7 cellular contexts compared by ENCODE assay signal in genomic region chr4:122914292-122914904, GRCh38. TPM values are rescaled to one million over a fixed set of nuclear protein-coding genes. Genes with fewer than 3 reads are reported as not detected.
DNase-seq lines count a peak whose midpoint lies in the region; ATAC-seq, FAIRE-seq and TF ChIP-seq lines count a peak whose summit lies in the region.

No MANE protein-coding gene starts in this region.

- BruUV-seq in K562 (replicated peaks; lab: Mats Ljungman, UMichigan): no TSS peak

- no peaks in the 10 kb centered on the region for H3K79me2 ChIP-seq in K562 (ENCODE audit: control insufficient read depth, insufficient read depth, low read length)

- no peaks in the 10 kb centered on the region for H3K9me1 ChIP-seq in K562 (ENCODE audit: control insufficient read depth, insufficient read depth, low read length)

- no peak overlapping the region for H3K9ac ChIP-seq in K562 (ENCODE audit: insufficient read depth in 1 of 2, low read depth in 2 of 2, low read length in 2 of 2)

- H2AFZ ChIP-seq in K562 (ENCODE audit: low read depth, low read length): peak overlapping the region; percentile 20; the same call in 1 of the 2 replicates

- H4K20me1 ChIP-seq in K562 (replicated peaks; ENCODE audit: control insufficient read depth, insufficient read depth, low read length): no peaks in the 10 kb centered on the region

- in situ Hi-C loops in K562 (cut with MboI): loop anchor here (25.0 kb wide), 1 partner anchor 1052 kb away; the partner anchor contains the start of gene BBS7

- H3K4me1 ChIP-seq in K562 (replicated peaks in 1 of 2; ENCODE audit: control insufficient read depth in 2 of 2, insufficient read depth in 2 of 2, low read length in 2 of 2): no peaks in the 10 kb centered on the region
- H3K4me1 ChIP-seq in mucosa of descending colon (ENCODE audit: low read depth): no peaks in the 10 kb centered on the region
- no peaks in the 10 kb centered on the region for H3K4me1 ChIP-seq in aorta (ENCODE audit: control insufficient read depth in 1 of 2, insufficient read depth in 2 of 2, low read length in 2 of 2)

- TF ChIP-seq CTCF in K562 (IDR thresholded peaks at IDR 0.05 in 2 of 3, conservative IDR thresholded peaks at IDR 0.05 in 1 of 3; ENCODE audit: insufficient read depth in 2 of 3, low read depth in 1 of 3, low read length in 3 of 3): peak; percentile 32 to 65 (median 33); a peak in 3 of 6 replicates
- no peak for TF ChIP-seq CTCF in mucosa of descending colon (IDR thresholded peaks at IDR 0.05)

- peak; percentile 69 to 77 for TF ChIP-seq RAD21 in K562 (CRISPR knock-in tag; conservative IDR thresholded peaks at IDR 0.05 in 1 of 2, IDR thresholded peaks at IDR 0.05 in 1 of 2)

- FAIRE-seq in GM12891 (lab: Jason Lieb, UNC) (peak; percentile 52), K562 (lab: Jason Lieb, UNC) (peak; percentile 65)

- 22% methylated on average over 4 of the region's 4 CpGs for WGBS in K562 (ENCODE audit: insufficient coverage, low coverage, missing lambda C conversion rate)
- WGBS in aorta, 2 donors: 30 to 36% methylated on average over 4 of the region's 4 CpGs

- no peak overlapping the region for H3K4me2 ChIP-seq in K562 (ENCODE audit: insufficient read depth, low read length)

- H3K27ac ChIP-seq in K562 (ENCODE audit: extremely low read depth, low read depth, low read length) (no peak overlapping the region; the same call in 2 of the 3 replicates), aorta (ENCODE audit: low read depth in 1 of 2, low read length in 2 of 2) (no peak overlapping the region)

- POLR2A ChIA-PET in K562 (lab: Yijun Ruan, JAX): interaction anchor here (0.6 to 1.0 kb wide), 2 partner anchors 10 to 112 kb away, joined by 3 to 4 read pairs; no protein-coding TSS in a partner anchor

- ATAC-seq in GM21526 (IDR thresholded peaks at IDR 0.05; ENCODE audit: low FRiP score, unreplicated experiment): peak; percentile 79
- ATAC-seq in K562: peak; percentile 88
- ATAC-seq in mucosa of descending colon: peak; percentile 60
- no peak for ATAC-seq in aorta (ENCODE audit: low FRiP score)

- CTCF ChIA-PET in K562 (lab: Yijun Ruan, JAX; ENCODE audit: low intra/inter-chr PET ratio): interaction anchor here (0.7 to 2.1 kb wide), 3 partner anchors 104 to 312 kb away, joined by 3 to 8 read pairs (median 3); no protein-coding TSS in a partner anchor

- H3K27me3 ChIP-seq in K562 (ENCODE audit: control insufficient read depth in 2 of 2, insufficient read depth in 2 of 2, low read length in 2 of 2) (no peaks in the 10 kb centered on the region), aorta (ENCODE audit: control insufficient read depth in 1 of 2, insufficient read depth in 2 of 2, low read length in 1 of 2) (no peaks in the 10 kb centered on the region)

- TF ChIP-seq POLR2A in GM12891 (IDR thresholded peaks at IDR 0.05; ENCODE audit: low read depth, low read length) (no peak), K562 (conservative IDR thresholded peaks at IDR 0.05) (no peak)

- intact Hi-C loops in K562 (cut with micrococcal nuclease) (loop anchor here (1.0 kb wide), 1 partner anchor 156 kb away; no protein-coding TSS in a partner anchor), mucosa of descending colon (cut with DNase I, micrococcal nuclease) (loop anchor here in 1 of 2 donors (10.0 kb wide), 1 partner anchor 150 kb away; no protein-coding TSS in a partner anchor), aorta (cut with DNase I) (loop anchor here (2.0 to 5.0 kb wide), 2 partner anchors 152 to 182 kb away; partner anchors contain the start of gene BBS12 (in 1 of the 2))

- no peak overlapping the region for H3K4me3 ChIP-seq in Jurkat, Clone E6-1 (ENCODE audit: low read length)
- no peak overlapping the region for H3K4me3 ChIP-seq in K562
- H3K4me3 ChIP-seq in mucosa of descending colon: no peak overlapping the region
- H3K4me3 ChIP-seq in aorta (ENCODE audit: low read length in 2 of 2): no peak overlapping the region

- H3K36me3 ChIP-seq in K562 (ENCODE audit: control insufficient read depth, insufficient read depth, low read length) (peaks cover 28% of the 10 kb centered on the region; the same call in 2 of the 3 replicates), mucosa of descending colon (ENCODE audit: low read depth) (no peaks in the 10 kb centered on the region), aorta (ENCODE audit: control insufficient read depth in 1 of 2, insufficient read depth in 2 of 2, low read length in 1 of 2) (no peaks in the 10 kb centered on the region)

- TF ChIP-seq EP300 in K562 (IDR thresholded peaks at IDR 0.05; ENCODE audit: low read length): no peak

- DNase-seq in GM12891 (ENCODE audit: insufficient read length, low spot score) (no peak), K562 (ENCODE audit: extremely low read depth in 1 of 4, low spot score in 3 of 4) (peak in 1 of 4 experiments; percentile 35), mucosa of descending colon (no peak), NCI-H1930 (lab: John Stamatoyannopoulos, UW) (no peak), aorta (no peak)
- peak; percentile 45 for DNase-seq in Jurkat, Clone E6-1 (ENCODE audit: low read depth, low spot score)

- H3K9me3 ChIP-seq in K562 (replicated peaks; ENCODE audit: control insufficient read depth, insufficient read depth, low read depth, low read length): no peaks in the 10 kb centered on the region
- H3K9me3 ChIP-seq in mucosa of descending colon: no peaks in the 10 kb centered on the region
- H3K9me3 ChIP-seq in aorta (ENCODE audit: control insufficient read depth, low read length): no peaks in the 10 kb centered on the region

TF ChIP-seq in GM12891, 5 proteins besides CTCF, POLR2A, EP300 and RAD21:
- TF ChIP-seq POU2F2 (IDR thresholded peaks at IDR 0.05; ENCODE audit: low read depth, low read length) (no peak), PAX5 (IDR thresholded peaks at IDR 0.05; ENCODE audit: insufficient read depth, low read length, severe bottlenecking) (no peak), SPI1 (IDR thresholded peaks at IDR 0.05; ENCODE audit: low read depth, low read length) (no peak), TAF1 (IDR thresholded peaks at IDR 0.05; ENCODE audit: low read depth, low read length) (no peak), POLR2AphosphoS5 (IDR thresholded peaks at IDR 0.05; ENCODE audit: low read depth, low read length) (no peak)

TF ChIP-seq in K562, 482 proteins besides CTCF, POLR2A, EP300 and RAD21 (continues in another document):
- TF ChIP-seq, protein P1, sequence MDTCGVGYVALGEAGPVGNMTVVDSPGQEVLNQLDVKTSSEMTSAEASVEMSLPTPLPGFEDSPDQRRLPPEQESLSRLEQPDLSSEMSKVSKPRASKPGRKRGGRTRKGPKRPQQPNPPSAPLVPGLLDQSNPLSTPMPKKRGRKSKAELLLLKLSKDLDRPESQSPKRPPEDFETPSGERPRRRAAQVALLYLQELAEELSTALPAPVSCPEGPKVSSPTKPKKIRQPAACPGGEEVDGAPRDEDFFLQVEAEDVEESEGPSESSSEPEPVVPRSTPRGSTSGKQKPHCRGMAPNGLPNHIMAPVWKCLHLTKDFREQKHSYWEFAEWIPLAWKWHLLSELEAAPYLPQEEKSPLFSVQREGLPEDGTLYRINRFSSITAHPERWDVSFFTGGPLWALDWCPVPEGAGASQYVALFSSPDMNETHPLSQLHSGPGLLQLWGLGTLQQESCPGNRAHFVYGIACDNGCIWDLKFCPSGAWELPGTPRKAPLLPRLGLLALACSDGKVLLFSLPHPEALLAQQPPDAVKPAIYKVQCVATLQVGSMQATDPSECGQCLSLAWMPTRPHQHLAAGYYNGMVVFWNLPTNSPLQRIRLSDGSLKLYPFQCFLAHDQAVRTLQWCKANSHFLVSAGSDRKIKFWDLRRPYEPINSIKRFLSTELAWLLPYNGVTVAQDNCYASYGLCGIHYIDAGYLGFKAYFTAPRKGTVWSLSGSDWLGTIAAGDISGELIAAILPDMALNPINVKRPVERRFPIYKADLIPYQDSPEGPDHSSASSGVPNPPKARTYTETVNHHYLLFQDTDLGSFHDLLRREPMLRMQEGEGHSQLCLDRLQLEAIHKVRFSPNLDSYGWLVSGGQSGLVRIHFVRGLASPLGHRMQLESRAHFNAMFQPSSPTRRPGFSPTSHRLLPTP (IDR thresholded peaks at IDR 0.05; ENCODE audit: borderline replicate concordance, extremely low read depth, insufficient read length): no peak
- TF ChIP-seq DACH1 (IDR thresholded peaks at IDR 0.05; ENCODE audit: partially characterized antibody): peak; percentile 37

RNA-seq across cellular contexts. Expression of gene NUDT6, which starts 8.0 kb away (rescaled TPM):
- 2.9 TPM for polyA plus RNA-seq in GM12891 (2012; ENCODE audit: low read depth, missing spikeins)
- 7.9 TPM for polyA plus RNA-seq in Jurkat, Clone E6-1 (2012; ENCODE audit: insufficient read depth, insufficient read length)
- total RNA-seq in K562 (2011; cell fraction: chromatin; rRNA removed; ENCODE audit: low replicate concordance): 8.0 and 16.1 TPM in 2 replicates
- 4.2 and 5.0 TPM in 2 replicates for total RNA-seq in K562 (2011; cell fraction: nucleolus; rRNA removed)
- total RNA-seq in K562 (2011; cell fraction: nucleoplasm; rRNA removed): 9.4 and 12.9 TPM in 2 replicates
- 7.8 and 13.1 TPM in 2 replicates for total RNA-seq in K562 (2014; rRNA removed)
- 12.5 and 13.3 TPM in 2 replicates for total RNA-seq in K562 (2014; rRNA removed; fragmentation: Illumina TruSeq; extraction: Trizol)
- total RNA-seq in K562 (2015; rRNA removed; fragmentation: Illumina TruSeq; extraction: Trizol): 14.7 and 16.4 TPM in 2 replicates
- total RNA-seq in K562 (2021): 9.4 and 9.5 TPM in 2 replicates
- polyA plus RNA-seq in K562 (2011; rRNA removed): 11.1 and 13.7 TPM in 2 replicates
- polyA plus RNA-seq in K562 (2011; cell fraction: cytosol; rRNA removed): 6.8 and 8.6 TPM in 2 replicates
- 8.0 and 11.9 TPM in 2 replicates for polyA plus RNA-seq in K562 (2011; cell fraction: nucleus; rRNA removed)
- polyA plus RNA-seq in K562 (2012): 12.2 and 12.6 TPM in 2 replicates
- 7.8 and 11.0 TPM in 2 replicates for polyA plus RNA-seq in K562 (2014; fragmentation: Illumina TruSeq; extraction: Trizol)
- 10 to 100 TPM; 15.5 to 18.1 TPM for polyA plus RNA-seq in K562 (2014; fragmentation: Nextera tagmentation; extraction: Ambion mirVana)
- polyA plus RNA-seq in K562 (2014; rRNA removed): 13.0 and 13.4 TPM in 2 replicates
- polyA minus RNA-seq in K562 (2011; rRNA and poly(A)+ RNA removed): 12.6 and 15.2 TPM in 2 replicates
- 3.2 and 4.6 TPM in 2 replicates for polyA minus RNA-seq in K562 (2011; cell fraction: cytosol; rRNA and poly(A)+ RNA removed)
- polyA minus RNA-seq in K562 (2011; cell fraction: nucleus; rRNA and poly(A)+ RNA removed): 9.8 and 17.5 TPM in 2 replicates
- 10 to 100 TPM in 1 of 3 donors, 1 to 10 TPM in 2; 5.3 to 11.2 (median 5.6) TPM for total RNA-seq in mucosa of descending colon
- 1 to 10 TPM; 4.0 to 5.9 TPM for total RNA-seq in aorta
- 1 to 10 TPM; 6.5 to 8.4 TPM for polyA plus RNA-seq in aorta
